ENCODE assay signal across 18 cellular contexts in the genomic region with DNA sequence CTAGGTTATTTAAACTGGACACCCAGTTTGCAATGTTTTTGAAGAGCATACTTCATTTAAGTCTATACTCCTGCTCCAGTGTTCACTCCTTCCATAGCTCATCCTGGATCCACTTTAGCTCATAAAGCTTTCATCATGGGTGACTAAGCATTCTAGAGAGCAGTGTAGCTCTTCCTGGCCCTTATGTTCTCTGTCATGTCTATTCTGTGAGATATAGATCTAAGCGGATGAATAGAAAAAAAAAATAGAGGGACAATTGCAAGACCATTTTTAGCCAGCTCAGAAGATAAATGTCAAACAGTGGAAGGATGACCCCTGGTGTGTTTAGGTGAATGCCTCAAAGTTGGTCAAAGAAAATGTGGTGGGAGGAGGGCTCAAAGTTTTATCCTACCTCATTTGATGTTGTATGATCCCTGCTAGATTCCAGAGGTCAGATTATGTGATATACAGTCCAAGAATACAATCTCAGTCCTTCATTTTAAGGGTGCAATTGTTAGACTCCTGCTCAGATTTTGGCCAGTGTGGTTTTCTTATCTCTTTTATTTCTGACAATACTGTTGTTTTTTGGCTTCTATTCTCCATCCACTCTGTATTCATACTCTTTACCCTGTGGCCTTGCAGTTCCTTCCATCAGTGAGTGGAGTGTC. TPM values are rescaled to one million over a fixed set of nuclear protein-coding genes. Genes with fewer than 3 reads are reported as not detected.
"Had no signal": no experiment of that assay in that cellular context is flagged by ENCODE, and none has a peak within 500 bp of the region (broad histone marks: within the 10 kb centered on the region; RNA-seq: fewer than 3 reads in every experiment).

No MANE protein-coding gene starts in this region.

- H3K36me3 ChIP-seq: gastroesophageal sphincter, heart left ventricle, neutrophil, pancreas, tibial artery had no signal

- ATAC-seq: gastroesophageal sphincter; heart left ventricle; left cardiac atrium; pancreas; right cardiac atrium; stimulated activated effector memory CD8-positive, alpha-beta T cell treated with anti-CD3 and anti-CD28 coated beads, Interleukin-12 subunit alpha, Interleukin-12 subunit beta, amount 100 ng/mL, for 72 hours; stimulated activated naive CD8-positive, alpha-beta T cell treated with anti-CD3 and anti-CD28 coated beads, Interleukin-15, amount 100 ng/mL, for 72 hours had no signal

- H3K4me1 ChIP-seq: gastroesophageal sphincter, heart left ventricle, pancreas, tibial artery had no signal

- H3K27ac ChIP-seq: gastroesophageal sphincter, heart left ventricle, neutrophil, pancreas, tibial artery had no signal

- H3K4me3 ChIP-seq: gastroesophageal sphincter, heart left ventricle, pancreas, tibial artery had no signal

- DNase-seq: activated gamma-delta T cell treated with Interleukin-2 at 50 U/mL for 16 hours; activated T-cell treated with anti-CD3 and anti-CD28 coated beads, Interleukin-2, amount 50 U/mL, for 1 hour; aorta; caudate nucleus; dermis blood vessel endothelial cell; effector CD8-positive, alpha-beta T cell; heart left ventricle; islet precursor cell; left cardiac atrium; pancreas; right cardiac atrium; stimulated activated naive CD8-positive, alpha-beta T cell treated with anti-CD3 and anti-CD28 coated beads, Interleukin-15, amount 100 ng/mL, for 72 hours; tibial artery had no signal

- H3K9me3 ChIP-seq: gastroesophageal sphincter, heart left ventricle, neutrophil, pancreas had no signal

RNA-seq across cellular contexts. Expression of gene HECW1, which starts 7.5 kb away (rescaled TPM):
- total RNA-seq: dermis blood vessel endothelial cell, left cardiac atrium, myocyte, pulmonary artery endothelial cell, right cardiac atrium had no signal
